18 cellular contexts compared by ENCODE assay signal in the genomic region with DNA sequence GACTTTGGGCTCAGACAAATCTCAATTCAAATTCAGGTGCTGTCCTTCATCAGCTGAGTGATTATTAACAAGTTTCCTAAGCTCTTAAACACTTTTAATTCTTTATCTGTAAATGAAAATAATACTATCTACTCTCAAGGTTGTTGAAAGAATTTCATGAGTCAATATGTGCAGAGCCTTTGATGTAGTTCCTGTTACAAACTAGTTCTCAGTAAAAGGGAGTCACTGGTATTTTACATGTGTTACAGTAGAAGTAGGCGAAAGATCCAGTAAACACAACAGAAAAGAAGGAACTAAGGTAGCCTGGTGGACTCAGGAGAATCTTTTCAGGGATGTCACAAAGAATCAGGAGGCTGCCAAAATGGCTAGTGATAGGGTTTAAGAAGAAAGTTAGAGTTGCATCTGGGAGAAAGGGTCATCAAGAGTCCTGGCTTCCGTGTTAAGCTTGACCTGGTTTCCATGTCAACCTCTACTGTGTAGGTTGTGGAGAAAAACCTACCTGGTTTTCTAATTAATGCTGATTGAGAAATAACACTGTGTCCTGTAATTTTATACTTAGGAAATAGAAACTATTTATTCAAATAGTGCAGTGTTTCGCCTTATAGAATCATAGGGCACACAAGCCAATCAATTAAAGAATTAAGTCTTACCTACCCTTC.
"Had no signal": no experiment of that assay in that cellular context is flagged by ENCODE, and none has a peak within 500 bp of the region (broad histone marks: within the 10 kb centered on the region; RNA-seq: fewer than 3 reads in every experiment).

No MANE protein-coding gene starts in this region.

- H3K4me1 Mint-ChIP-seq: nephron, WTC11 had no signal

- DNase-seq: activated CD4-positive, alpha-beta T cell treated with anti-CD3 and anti-CD28 coated beads, Interleukin-2, amount 10 ng/mL, durations not matched to agents 7 days and 5 days; activated gamma-delta T cell; activated naive CD8-positive, alpha-beta T cell treated with anti-CD3 and anti-CD28 coated beads, Interleukin-2, amount 10 ng/mL, durations not matched to agents 7 days and 5 days; central memory CD4-positive, alpha-beta T cell; colonic mucosa; erythroblast; foreskin melanocyte; kidney; left ventricle myocardium inferior; mammary epithelial cell; midbrain; stimulated activated CD8-positive, alpha-beta memory T cell treated with anti-CD3 and anti-CD28 coated beads, Interleukin-4, amount 100 ng/mL, for 48 hours; SW 1271; tibial artery; uterus had no signal

- ATAC-seq: WTC11 had no signal

- H3K27ac Mint-ChIP-seq: activated CD4-positive, alpha-beta T cell treated with anti-CD3 and anti-CD28 coated beads, Interleukin-2, amount 10 ng/mL, durations not matched to agents 7 days and 5 days; activated naive CD8-positive, alpha-beta T cell treated with anti-CD3 and anti-CD28 coated beads, Interleukin-2, amount 10 ng/mL, durations not matched to agents 7 days and 5 days; brain; nephron; WTC11 had no signal

- H3K36me3 Mint-ChIP-seq: activated naive CD8-positive, alpha-beta T cell treated with anti-CD3 and anti-CD28 coated beads, Interleukin-2, amount 10 ng/mL, durations not matched to agents 7 days and 5 days; brain; WTC11 had no signal

- H3K27ac ChIP-seq: colonic mucosa, left ventricle myocardium inferior, tibial artery, uterus had no signal

- H3K9me3 ChIP-seq: colonic mucosa, left ventricle myocardium inferior, tibial artery, uterus had no signal

- H3K27me3 ChIP-seq: colonic mucosa, tibial artery, uterus had no signal

- H3K27me3 Mint-ChIP-seq: activated CD4-positive, alpha-beta T cell treated with anti-CD3 and anti-CD28 coated beads, Interleukin-2, amount 10 ng/mL, durations not matched to agents 7 days and 5 days had no signal

- H3K36me3 ChIP-seq: colonic mucosa, left ventricle myocardium inferior, tibial artery, uterus had no signal

- H3K4me1 ChIP-seq: colonic mucosa, uterus had no signal

- H3K4me3 Mint-ChIP-seq: activated CD4-positive, alpha-beta T cell treated with anti-CD3 and anti-CD28 coated beads, Interleukin-2, amount 10 ng/mL, durations not matched to agents 7 days and 5 days; activated naive CD8-positive, alpha-beta T cell treated with anti-CD3 and anti-CD28 coated beads, Interleukin-2, amount 10 ng/mL, durations not matched to agents 7 days and 5 days; brain; nephron; WTC11 had no signal

- H3K4me3 ChIP-seq: colonic mucosa, left ventricle myocardium inferior, tibial artery, uterus had no signal
